ENCODE assay signal across 18 cellular contexts in the genomic region with DNA sequence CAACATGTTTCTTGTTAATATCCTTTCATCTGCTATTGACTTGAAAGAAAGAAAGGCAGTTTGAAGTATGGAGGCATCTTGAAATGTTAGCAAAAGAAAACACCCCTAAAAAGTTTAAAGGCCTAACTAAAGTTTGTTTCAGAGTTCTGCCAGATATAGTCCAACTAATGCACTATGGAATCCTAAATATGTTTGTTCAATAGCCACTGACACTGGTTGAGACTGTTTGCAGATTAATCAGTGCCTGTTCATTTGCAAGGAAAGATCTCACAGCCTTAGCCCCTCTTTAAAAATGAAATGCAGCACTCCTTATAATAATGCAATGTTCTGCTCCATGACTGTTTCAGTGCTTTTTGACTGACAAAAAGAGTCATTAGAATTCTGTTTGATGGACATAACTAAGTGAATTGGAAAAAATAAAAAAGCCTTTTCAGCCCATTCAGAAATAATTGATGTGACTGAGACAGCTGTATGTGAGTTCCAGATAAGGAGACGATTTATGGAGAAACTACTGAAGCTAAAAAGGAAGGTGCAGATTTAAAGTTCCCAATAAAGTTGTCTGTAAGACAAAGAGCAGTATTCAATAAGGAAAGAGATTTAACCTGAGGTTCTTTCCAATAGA.
DNase-seq lines count a peak whose midpoint lies in the region; ATAC-seq and TF ChIP-seq lines count a peak whose summit lies in the region.
"Had no signal": no experiment of that assay in that cellular context is flagged by ENCODE, and none has a peak within 500 bp of the region (broad histone marks: within the 10 kb centered on the region; RNA-seq: fewer than 3 reads in every experiment).

No MANE protein-coding gene starts in this region.

- CTCF ChIA-PET in RWPE1 (lab: Yijun Ruan, JAX), result no interaction called here

- H3K36me3 ChIP-seq in RWPE2 (ENCODE audit: low read depth), result no peaks in the 10 kb centered on the region
- H3K36me3 ChIP-seq: gastroesophageal sphincter had no signal

- peak overlapping the region; percentile 11 for H3K4me3 Mint-ChIP-seq in progenitor cell of endocrine pancreas (ENCODE audit: low read depth)
- H3K4me3 Mint-ChIP-seq: activated CD4-positive, alpha-beta T cell treated with anti-CD3 and anti-CD28 coated beads for 36 hours had no signal

- peaks cover 12% of the 10 kb centered on the region for H3K9me3 Mint-ChIP-seq in progenitor cell of endocrine pancreas (ENCODE audit: low read depth)

- POLR2A ChIA-PET in RWPE1 (lab: Yijun Ruan, JAX; ENCODE audit: low non-redundant PET), result no interaction called here

- H3K36me3 Mint-ChIP-seq in progenitor cell of endocrine pancreas (ENCODE audit: insufficient read depth), result peaks cover 2% of the 10 kb centered on the region

- H3K27ac ChIP-seq in RWPE2 (ENCODE audit: poor library complexity, severe bottlenecking), result no peak overlapping the region
- no peak overlapping the region for H3K27ac ChIP-seq in RWPE1
- H3K27ac ChIP-seq: coronary artery, gastroesophageal sphincter, parathyroid adenoma, skin epidermis had no signal

- H3K4me3 ChIP-seq in RWPE2 (ENCODE audit: severe bottlenecking), result no peak overlapping the region
- no peak overlapping the region for H3K4me3 ChIP-seq in fibroblast of the aortic adventitia (ENCODE audit: low read depth, low read length)
- H3K4me3 ChIP-seq: coronary artery, gastroesophageal sphincter, skin epidermis had no signal

- DNase-seq in GM03348 (ENCODE audit: low spot score) (peak; percentile 33), RWPE2 (ENCODE audit: low spot score) (no peak), fibroblast of the aortic adventitia (ENCODE audit: low read depth) (peak; percentile 43), progenitor cell of endocrine pancreas (ENCODE audit: low spot score, unreplicated experiment) (no peak), SIG-M5 (lab: John Stamatoyannopoulos, UW) (no peak), RWPE1 (ENCODE audit: low spot score) (no peak)
- no peak for DNase-seq in activated CD4-positive, alpha-beta T cell treated with anti-CD3 and anti-CD28 coated beads, Interleukin-2, amount 50 U/mL, for 48 hours
- no peak for DNase-seq in stimulated activated CD4-positive, alpha-beta T cell treated with anti-CD3 and anti-CD28 coated beads, Interleukin-4, amount 100 ng/mL, for 1 hour
- DNase-seq: activated CD4-positive, alpha-beta T cell treated with anti-CD3 and anti-CD28 coated beads for 36 hours; activated effector memory CD4-positive, alpha-beta T cell treated with Interleukin-2 at 50 U/mL for 16 hours; amygdala; NCI-H748 treated with DMSO at 0.1 percent for 48 hours; OCI-M1; stimulated activated CD4-positive, alpha-beta T cell treated with anti-CD3 and anti-CD28 coated beads, Interleukin-4, amount 100 ng/mL, for 24 hours had no signal

- no peaks in the 10 kb centered on the region for H3K4me1 ChIP-seq in RWPE2 (ENCODE audit: insufficient read depth, poor library complexity, severe bottlenecking)
- H3K4me1 ChIP-seq: parathyroid adenoma had no signal

- peak; percentile 48; the same call in 1 of the 3 replicates for ATAC-seq in RWPE2 (ENCODE audit: low read depth)
- ATAC-seq: activated CD4-positive, alpha-beta T cell treated with anti-CD3 and anti-CD28 coated beads for 36 hours; gastroesophageal sphincter had no signal

- no peaks in the 10 kb centered on the region for H3K27me3 ChIP-seq in RWPE2 (ENCODE audit: insufficient read depth, poor library complexity, severe bottlenecking)
- H3K27me3 ChIP-seq: gastroesophageal sphincter had no signal

- peaks cover 8% of the 10 kb centered on the region for H3K4me1 Mint-ChIP-seq in progenitor cell of endocrine pancreas (ENCODE audit: low read depth)
- H3K4me1 Mint-ChIP-seq: activated CD4-positive, alpha-beta T cell treated with anti-CD3 and anti-CD28 coated beads for 36 hours had no signal

- H3K27me3 Mint-ChIP-seq in progenitor cell of endocrine pancreas, result no peaks in the 10 kb centered on the region
- H3K27me3 Mint-ChIP-seq: activated CD4-positive, alpha-beta T cell treated with anti-CD3 and anti-CD28 coated beads for 36 hours had no signal

- no peaks in the 10 kb centered on the region for H3K9me3 ChIP-seq in RWPE2 (ENCODE audit: severe bottlenecking)
- H3K9me3 ChIP-seq: gastroesophageal sphincter had no signal

- TF ChIP-seq CTCF in RWPE2 (IDR thresholded peaks at IDR 0.05; ENCODE audit: poor library complexity, severe bottlenecking) (no peak), fibroblast of the aortic adventitia (IDR thresholded peaks at IDR 0.05; ENCODE audit: insufficient read depth, low read length) (no peak), progenitor cell of endocrine pancreas (IDR thresholded peaks at IDR 0.05; ENCODE audit: unreplicated experiment) (no peak), RWPE1 (conservative IDR thresholded peaks at IDR 0.05; ENCODE audit: low read depth) (no peak)

- H3K27ac Mint-ChIP-seq in progenitor cell of endocrine pancreas, result peak overlapping the region; percentile 26
- H3K27ac Mint-ChIP-seq: activated CD4-positive, alpha-beta T cell treated with anti-CD3 and anti-CD28 coated beads for 36 hours had no signal

Comparison
In these comparisons a context has a peak if more than half of its experiments do, and no peak if none do; other contexts are left out.
1. DNase-seq: peak in GM03348 (single experiment) and fibroblast of the aortic adventitia (single experiment); none in RWPE2 (single experiment), progenitor cell of endocrine pancreas (single experiment), activated CD4-positive, alpha-beta T cell treated with anti-CD3 and anti-CD28 coated beads, Interleukin-2, amount 50 U/mL, for 48 hours (0 of 2), SIG-M5 (single experiment), stimulated activated CD4-positive, alpha-beta T cell treated with anti-CD3 and anti-CD28 coated beads, Interleukin-4, amount 100 ng/mL, for 1 hour (single experiment) and RWPE1 (single experiment).